Comparison of ENCODE assay signal across 18 cellular contexts in genomic region chr22:44159811-44160210, GRCh38. TPM values are rescaled to one million over a fixed set of nuclear protein-coding genes. Genes with fewer than 3 reads are reported as not detected.
"Had no signal": no experiment of that assay in that cellular context is flagged by ENCODE, and none has a peak within 500 bp of the region (broad histone marks: within the 10 kb centered on the region; RNA-seq: fewer than 3 reads in every experiment).

No MANE protein-coding gene starts in this region.

- H3K27me3 ChIP-seq: brain microvascular endothelial cell, gastrocnemius medialis, neutrophil, right atrium auricular region, suprapubic skin, upper lobe of right lung had no signal

- DNase-seq: activated CD4-positive, alpha-beta memory T cell treated with anti-CD3 and anti-CD28 coated beads, Interleukin-2, amount 10 ng/mL, durations not matched to agents 7 days and 5 days; activated CD4-positive, alpha-beta T cell treated with anti-CD3 and anti-CD28 coated beads for 4 hours; activated T-cell treated with anti-CD3 and anti-CD28 coated beads, Interleukin-2, amount 50 U/mL, for 24 hours; brain microvascular endothelial cell; effector CD8-positive, alpha-beta T cell; gastrocnemius medialis; naive B cell; small intestine; stimulated activated CD4-positive, alpha-beta T cell treated with anti-CD3 and anti-CD28 coated beads, Interleukin-4, amount 100 ng/mL, for 24 hours; stimulated activated naive CD4-positive, alpha-beta T cell treated with Interleukin-2 at 50 U/mL for 16 hours; T-helper 17 cell; upper lobe of right lung had no signal

- H3K9me3 ChIP-seq: gastrocnemius medialis, neutrophil, right atrium auricular region, suprapubic skin, upper lobe of right lung had no signal

- ATAC-seq: gastrocnemius medialis, left colon, T-helper 17 cell, upper lobe of right lung had no signal

- H3K36me3 ChIP-seq: brain microvascular endothelial cell, neutrophil had no signal

- H3K4me1 ChIP-seq: gastrocnemius medialis, right atrium auricular region, suprapubic skin, upper lobe of right lung had no signal

- H3K27ac ChIP-seq: brain microvascular endothelial cell, gastrocnemius medialis, right atrium auricular region, suprapubic skin, upper lobe of right lung had no signal

- H3K4me3 ChIP-seq: gastrocnemius medialis, right atrium auricular region, suprapubic skin, upper lobe of right lung had no signal

RNA-seq across cellular contexts. Expression of gene PARVG, which starts 20.9 kb away (rescaled TPM):
- total RNA-seq: lung microvascular endothelial cell had no signal
- polyA plus RNA-seq: endothelial cell of umbilical vein had no signal
